20 cellular contexts compared by ENCODE assay signal in genomic region chr15:34941181-34941580, GRCh38. TPM values are rescaled to one million over a fixed set of nuclear protein-coding genes. Genes with fewer than 3 reads are reported as not detected.
DNase-seq lines count a peak whose midpoint lies in the region; ATAC-seq, FAIRE-seq and TF ChIP-seq lines count a peak whose summit lies in the region.
"Had no signal": no experiment of that assay in that cellular context is flagged by ENCODE, and none has a peak within 500 bp of the region (broad histone marks: within the 10 kb centered on the region; RNA-seq: fewer than 3 reads in every experiment).

No MANE protein-coding gene starts in this region.

- in situ Hi-C loops in HepG2 (cut with HindIII; ENCODE audit: extremely low pct_ligation_motif_present, low pct_unique_long_range_greater_than_20kb), result no loop called here

- TF ChIP-seq CTCF in HepG2 (CRISPR knock-in tag; IDR thresholded peaks at IDR 0.05) (no peak), right lobe of liver (IDR thresholded peaks at IDR 0.05) (no peak)
- no peak for TF ChIP-seq CTCF in activated CD8-positive, alpha-beta T cell treated with anti-CD3 and anti-CD28 coated beads for 36 hours (IDR thresholded peaks at IDR 0.05)

- H4K20me1 ChIP-seq in HepG2 (ENCODE audit: insufficient read depth, low read length), result no peaks in the 10 kb centered on the region

- H3K9me3 ChIP-seq in HepG2 (ENCODE audit: low read length), result no peaks in the 10 kb centered on the region
- no peaks in the 10 kb centered on the region for H3K9me3 ChIP-seq in right lobe of liver
- H3K9me3 ChIP-seq: HAP-1 had no signal

- intact Hi-C loops in HepG2 (cut with micrococcal nuclease; ENCODE audit: unreplicated experiment) (no loop called here), right lobe of liver (cut with DNase I) (no loop called here)
- intact Hi-C loops in activated CD8-positive, alpha-beta T cell treated with anti-CD3 and anti-CD28 coated beads for 36 hours (cut with micrococcal nuclease), result no loop called here

- H3K27me3 ChIP-seq in HepG2 (ENCODE audit: control insufficient read depth in 1 of 2, insufficient read depth in 2 of 2, low read length in 2 of 2) (no peaks in the 10 kb centered on the region), right lobe of liver (no peaks in the 10 kb centered on the region)

- no peak overlapping the region for H3K4me3 ChIP-seq in HepG2 (replicated peaks in 1 of 3; ENCODE audit: insufficient read depth in 1 of 3, low read depth in 2 of 3, low read length in 3 of 3)
- no peak overlapping the region for H3K4me3 ChIP-seq in right lobe of liver
- H3K4me3 ChIP-seq: HAP-1 had no signal

- TF ChIP-seq EP300 in HepG2 (IDR thresholded peaks at IDR 0.05; ENCODE audit: low read depth in 2 of 2, low read length in 2 of 2), result no peak
- no peak for TF ChIP-seq EP300 in HepG2 (CRISPR knock-in tag; IDR thresholded peaks at IDR 0.05; ENCODE audit: borderline replicate concordance)

- H3K27ac ChIP-seq in HepG2 (ENCODE audit: extremely low read length, insufficient read depth, low read length), result no peak overlapping the region
- H3K27ac ChIP-seq in right lobe of liver, result no peak overlapping the region
- H3K27ac ChIP-seq: 22Rv1 had no signal

- no peaks in the 10 kb centered on the region for H3K4me1 Mint-ChIP-seq in activated CD4-positive, alpha-beta memory T cell treated with anti-CD3 and anti-CD28 coated beads, Interleukin-2, amount 10 ng/mL, durations not matched to agents 7 days and 5 days
- no peaks in the 10 kb centered on the region for H3K4me1 Mint-ChIP-seq in activated CD8-positive, alpha-beta T cell treated with anti-CD3 and anti-CD28 coated beads for 36 hours (ENCODE audit: low read depth)

- no peak overlapping the region for H2AFZ ChIP-seq in HepG2 (ENCODE audit: low read length)

- TF ChIP-seq POLR2A in HepG2 (IDR thresholded peaks at IDR 0.05; ENCODE audit: insufficient read depth in 1 of 2, low read depth in 2 of 2, low read length in 2 of 2), result no peak
- TF ChIP-seq POLR2A in right lobe of liver (IDR thresholded peaks at IDR 0.05), result no peak

- H3K9me3 Mint-ChIP-seq in activated CD4-positive, alpha-beta memory T cell treated with anti-CD3 and anti-CD28 coated beads, Interleukin-2, amount 10 ng/mL, durations not matched to agents 7 days and 5 days, result no peaks in the 10 kb centered on the region
- no peaks in the 10 kb centered on the region for H3K9me3 Mint-ChIP-seq in activated CD8-positive, alpha-beta T cell treated with anti-CD3 and anti-CD28 coated beads for 36 hours
- H3K9me3 Mint-ChIP-seq: CD4-positive, alpha-beta memory T cell; HFFc6 had no signal

- H3K36me3 Mint-ChIP-seq in activated CD4-positive, alpha-beta memory T cell treated with anti-CD3 and anti-CD28 coated beads, Interleukin-2, amount 10 ng/mL, durations not matched to agents 7 days and 5 days (ENCODE audit: low read depth), result peaks cover 40% of the 10 kb centered on the region
- H3K36me3 Mint-ChIP-seq in activated CD8-positive, alpha-beta T cell treated with anti-CD3 and anti-CD28 coated beads for 36 hours (ENCODE audit: low read depth), result peaks cover 16% of the 10 kb centered on the region

- CTCF ChIA-PET in HepG2 (lab: Yijun Ruan, JAX; ENCODE audit: low intra/inter-chr PET ratio, low total read pairs), result no interaction called here
- CTCF ChIA-PET in activated CD4-positive, alpha-beta memory T cell treated with anti-CD3 and anti-CD28 coated beads, Interleukin-2, amount 10 ng/mL, durations not matched to agents 7 days and 5 days (lab: Charles Lee), result interaction anchor here (0.7 to 1.4 kb wide), 2 partner anchors 28 to 831 kb away, joined by 4 to 5 read pairs; partner anchors contain the start of gene AQR
- CTCF ChIA-PET in activated CD8-positive, alpha-beta T cell treated with anti-CD3 and anti-CD28 coated beads for 36 hours (lab: Charles Lee), result interaction anchor here (0.8 to 0.9 kb wide), 3 partner anchors 21 to 36 kb away, joined by 3 read pairs; partner anchors contain the start of gene AQR

- no peaks in the 10 kb centered on the region for H3K79me2 ChIP-seq in HepG2 (ENCODE audit: insufficient read depth, low read length)

- ATAC-seq in HepG2 (no peak), right lobe of liver (no peak)
- ATAC-seq in activated CD8-positive, alpha-beta T cell treated with anti-CD3 and anti-CD28 coated beads for 36 hours, result no peak

- H3K4me1 ChIP-seq in HepG2 (ENCODE audit: insufficient read depth, low read length) (no peaks in the 10 kb centered on the region), right lobe of liver (no peaks in the 10 kb centered on the region)
- H3K4me1 ChIP-seq: HAP-1 had no signal

- POLR2A ChIA-PET in HepG2 (lab: Yijun Ruan, JAX), result no interaction called here
- POLR2A ChIA-PET in activated CD4-positive, alpha-beta memory T cell treated with anti-CD3 and anti-CD28 coated beads, Interleukin-2, amount 10 ng/mL, durations not matched to agents 7 days and 5 days (lab: Charles Lee), result no interaction called here
- POLR2A ChIA-PET in activated CD8-positive, alpha-beta T cell treated with anti-CD3 and anti-CD28 coated beads for 36 hours (lab: Charles Lee), result no interaction called here

- DNase-seq in HepG2 (ENCODE audit: low spot score) (no peak), right lobe of liver (no peak), NCI-H345 treated with DMSO at 0.1 percent for 48 hours (lab: John Stamatoyannopoulos, UW; ENCODE audit: unreplicated experiment) (no peak)
- no peak for DNase-seq in activated CD4-positive, alpha-beta memory T cell treated with anti-CD3 and anti-CD28 coated beads, Interleukin-2, amount 10 ng/mL, durations not matched to agents 7 days and 5 days
- DNase-seq in activated CD8-positive, alpha-beta T cell treated with anti-CD3 and anti-CD28 coated beads for 36 hours, result no peak
- no peak for DNase-seq in activated effector memory CD4-positive, alpha-beta T cell treated with anti-CD3 and anti-CD28 coated beads, Interleukin-2, amount 50 U/mL, for 16 hours
- DNase-seq: C1 segment of cervical spinal cord; Calu3; CD4-positive, alpha-beta memory T cell; COR-L47; DMS53; DMS79 treated with DMSO at 0.1 percent for 48 hours; GOT3; HFFc6 had no signal

- H3K36me3 ChIP-seq in HepG2 (replicated peaks in 1 of 2; ENCODE audit: control insufficient read depth in 1 of 2, insufficient read depth in 2 of 2, low read length in 2 of 2), result peaks cover 2 to 40% of the 10 kb centered on the region in 2 experiments
- H3K36me3 ChIP-seq in right lobe of liver, result peaks cover 0 to 46% (median 5%) of the 10 kb centered on the region in 4 donors

- FAIRE-seq in HepG2 (lab: Jason Lieb, UNC) (no peak), TTC549 (lab: Jason Lieb, UNC) (peak; percentile 36), islet of Langerhans (lab: Jason Lieb, UNC) (peak; percentile 17)
- FAIRE-seq: GM12892, H54 had no signal

- H3K4me2 ChIP-seq in HepG2 (ENCODE audit: low read depth, low read length), result no peak overlapping the region

- no peak overlapping the region for H3K9ac ChIP-seq in HepG2 (ENCODE audit: insufficient read depth, low read depth, low read length)

- H3K27ac Mint-ChIP-seq in activated CD4-positive, alpha-beta memory T cell treated with anti-CD3 and anti-CD28 coated beads, Interleukin-2, amount 10 ng/mL, durations not matched to agents 7 days and 5 days, result no peak overlapping the region
- H3K27ac Mint-ChIP-seq in activated CD8-positive, alpha-beta T cell treated with anti-CD3 and anti-CD28 coated beads for 36 hours, result no peak overlapping the region
- H3K27ac Mint-ChIP-seq: HFFc6 had no signal

- no TSS peak for BruUV-seq in HepG2 (replicated peaks; lab: Mats Ljungman, UMichigan)

- no peak overlapping the region for H3K4me3 Mint-ChIP-seq in activated CD4-positive, alpha-beta memory T cell treated with anti-CD3 and anti-CD28 coated beads, Interleukin-2, amount 10 ng/mL, durations not matched to agents 7 days and 5 days
- no peak overlapping the region for H3K4me3 Mint-ChIP-seq in activated CD8-positive, alpha-beta T cell treated with anti-CD3 and anti-CD28 coated beads for 36 hours
- H3K4me3 Mint-ChIP-seq: CD4-positive, alpha-beta memory T cell; HFFc6 had no signal

- no peak for TF ChIP-seq RAD21 in HepG2 (CRISPR knock-in tag; IDR thresholded peaks at IDR 0.05)

- no peaks in the 10 kb centered on the region for H3K27me3 Mint-ChIP-seq in activated CD4-positive, alpha-beta memory T cell treated with anti-CD3 and anti-CD28 coated beads, Interleukin-2, amount 10 ng/mL, durations not matched to agents 7 days and 5 days
- H3K27me3 Mint-ChIP-seq in activated CD8-positive, alpha-beta T cell treated with anti-CD3 and anti-CD28 coated beads for 36 hours, result no peaks in the 10 kb centered on the region
- H3K27me3 Mint-ChIP-seq: CD4-positive, alpha-beta memory T cell had no signal

- WGBS in HepG2 (ENCODE audit: low lambda C conversion rate), result 99% methylated on average over 2 of the region's 2 CpGs
- 95% methylated on average over 2 of the region's 2 CpGs for WGBS in right lobe of liver (ENCODE audit: insufficient coverage, low coverage, low lambda C conversion rate, missing lambda C conversion rate)

RNA-seq across cellular contexts. Expression of gene AQR, which starts 28.4 kb away (rescaled TPM):
- total RNA-seq in HepG2 (2016; rRNA removed; fragmentation: Illumina TruSeq; extraction: Trizol) (31.3 and 46.0 TPM in 2 replicates), right lobe of liver (10 to 100 TPM in 4 of 6 experiments, 1 to 10 TPM in 2; 9.1 to 15.3 (median 11.8) TPM)
- total RNA-seq in HepG2 (2016; cell fraction: cytosol; rRNA removed; fragmentation: Illumina TruSeq; extraction: Trizol; ENCODE audit: low read depth), result 4.8 and 5.6 TPM in 2 replicates
- total RNA-seq in HepG2 (2016; cell fraction: insoluble cytoplasmic fraction; rRNA removed; fragmentation: Illumina TruSeq; extraction: Trizol), result 29.2 and 45.4 TPM in 2 replicates
- total RNA-seq in HepG2 (2016; cell fraction: membrane; rRNA removed; fragmentation: Illumina TruSeq; extraction: Trizol), result 5.0 and 6.5 TPM in 2 replicates
- 32.4 and 35.0 TPM in 2 replicates for total RNA-seq in HepG2 (2016; cell fraction: nucleus; rRNA removed; fragmentation: Illumina TruSeq; extraction: Trizol)
- polyA plus RNA-seq in HepG2 (2011; rRNA removed), result 13.8 and 18.7 TPM in 2 replicates
- polyA plus RNA-seq in HepG2 (2011; cell fraction: cytosol; rRNA removed), result 6.9 and 13.7 TPM in 2 replicates
- 8.2 and 9.9 TPM in 2 replicates for polyA plus RNA-seq in HepG2 (2011; cell fraction: nucleus; rRNA removed)
- polyA plus RNA-seq in HepG2 (2012), result 7.2 and 9.3 TPM in 2 replicates
- polyA plus RNA-seq in HepG2 (2016; cell fraction: cytosol; fragmentation: Illumina TruSeq; extraction: Trizol; ENCODE audit: low read depth), result 1.4 and 1.9 TPM in 2 replicates
- 49.6 and 49.8 TPM in 2 replicates for polyA plus RNA-seq in HepG2 (2016; cell fraction: insoluble cytoplasmic fraction; fragmentation: Illumina TruSeq; extraction: Trizol; ENCODE audit: low read depth)
- polyA plus RNA-seq in HepG2 (2016; cell fraction: membrane; fragmentation: Illumina TruSeq; extraction: Trizol; ENCODE audit: low read depth), result 3.0 and 4.2 TPM in 2 replicates
- polyA plus RNA-seq in HepG2 (2016; cell fraction: nucleus; fragmentation: Illumina TruSeq; extraction: Trizol; ENCODE audit: insufficient read depth, low read depth), result 33.5 and 34.1 TPM in 2 replicates
- 11.6 and 36.2 TPM in 2 replicates for polyA minus RNA-seq in HepG2 (2011; rRNA and poly(A)+ RNA removed; ENCODE audit: low replicate concordance)
- 16.1 and 16.7 TPM in 2 replicates for polyA minus RNA-seq in HepG2 (2011; cell fraction: cytosol; rRNA and poly(A)+ RNA removed)
- polyA minus RNA-seq in HepG2 (2011; cell fraction: nucleus; rRNA and poly(A)+ RNA removed), result 62.4 and 70.9 TPM in 2 replicates
- 10 to 100 TPM; 30.3 to 31.9 TPM for total RNA-seq in activated CD4-positive, alpha-beta memory T cell treated with anti-CD3 and anti-CD28 coated beads, Interleukin-2, amount 10 ng/mL, durations not matched to agents 7 days and 5 days
- total RNA-seq in activated CD8-positive, alpha-beta T cell treated with anti-CD3 and anti-CD28 coated beads for 36 hours, result 10 to 100 TPM; 35.5 to 36.4 TPM

RNA-seq across cellular contexts. Expression of gene ZNF770, which starts 46.9 kb away (rescaled TPM):
- total RNA-seq in HepG2 (2016; rRNA removed; fragmentation: Illumina TruSeq; extraction: Trizol), result 33.1 and 79.5 TPM in 2 replicates
- 3.2 and 3.5 TPM in 2 replicates for total RNA-seq in HepG2 (2016; cell fraction: cytosol; rRNA removed; fragmentation: Illumina TruSeq; extraction: Trizol; ENCODE audit: low read depth)
- 31.9 and 72.9 TPM in 2 replicates for total RNA-seq in HepG2 (2016; cell fraction: insoluble cytoplasmic fraction; rRNA removed; fragmentation: Illumina TruSeq; extraction: Trizol)
- 22.3 and 25.2 TPM in 2 replicates for total RNA-seq in HepG2 (2016; cell fraction: membrane; rRNA removed; fragmentation: Illumina TruSeq; extraction: Trizol)
- total RNA-seq in HepG2 (2016; cell fraction: nucleus; rRNA removed; fragmentation: Illumina TruSeq; extraction: Trizol), result 29.2 and 36.6 TPM in 2 replicates
- 13.0 and 15.5 TPM in 2 replicates for polyA plus RNA-seq in HepG2 (2011; rRNA removed)
- polyA plus RNA-seq in HepG2 (2011; cell fraction: cytosol; rRNA removed), result 4.8 and 9.1 TPM in 2 replicates
- polyA plus RNA-seq in HepG2 (2011; cell fraction: nucleus; rRNA removed), result 6.1 and 8.0 TPM in 2 replicates
- polyA plus RNA-seq in HepG2 (2012), result 13.6 and 14.2 TPM in 2 replicates
- polyA plus RNA-seq in HepG2 (2016; cell fraction: cytosol; fragmentation: Illumina TruSeq; extraction: Trizol; ENCODE audit: low read depth), result 1.4 TPM in 2 replicates
- 37.9 and 43.1 TPM in 2 replicates for polyA plus RNA-seq in HepG2 (2016; cell fraction: insoluble cytoplasmic fraction; fragmentation: Illumina TruSeq; extraction: Trizol; ENCODE audit: low read depth)
- 6.4 and 6.7 TPM in 2 replicates for polyA plus RNA-seq in HepG2 (2016; cell fraction: membrane; fragmentation: Illumina TruSeq; extraction: Trizol; ENCODE audit: low read depth)
- polyA plus RNA-seq in HepG2 (2016; cell fraction: nucleus; fragmentation: Illumina TruSeq; extraction: Trizol; ENCODE audit: insufficient read depth, low read depth), result 26.5 and 28.2 TPM in 2 replicates
- 20.6 and 23.6 TPM in 2 replicates for polyA minus RNA-seq in HepG2 (2011; rRNA and poly(A)+ RNA removed; ENCODE audit: low replicate concordance)
- 28.6 and 38.0 TPM in 2 replicates for polyA minus RNA-seq in HepG2 (2011; cell fraction: cytosol; rRNA and poly(A)+ RNA removed)
- 34.9 and 43.5 TPM in 2 replicates for polyA minus RNA-seq in HepG2 (2011; cell fraction: nucleus; rRNA and poly(A)+ RNA removed)
- total RNA-seq in right lobe of liver, result 10 to 100 TPM; 19.4 to 35.8 (median 24.8) TPM
- 10 to 100 TPM; 36.2 to 40.8 TPM for total RNA-seq in activated CD4-positive, alpha-beta memory T cell treated with anti-CD3 and anti-CD28 coated beads, Interleukin-2, amount 10 ng/mL, durations not matched to agents 7 days and 5 days
- total RNA-seq in activated CD8-positive, alpha-beta T cell treated with anti-CD3 and anti-CD28 coated beads for 36 hours, result 10 to 100 TPM; 67.0 to 67.2 TPM
